10 cellular contexts compared by ENCODE assay signal in genomic region chr6:11429577-11429976, GRCh38.
DNase-seq lines count a peak whose midpoint lies in the region; ATAC-seq and TF ChIP-seq lines count a peak whose summit lies in the region.
"Had no signal": no experiment of that assay in that cellular context is flagged by ENCODE, and none has a peak within 500 bp of the region (broad histone marks: within the 10 kb centered on the region; RNA-seq: fewer than 3 reads in every experiment).

No MANE protein-coding gene starts in this region.

- TF ChIP-seq EP300 in tibial nerve (IDR thresholded peaks at IDR 0.05): no peak

- no peak for DNase-seq in activated T-cell treated with anti-CD3 and anti-CD28 coated beads, Interleukin-2, amount 50 U/mL, for 72 hours
- no peak for DNase-seq in activated T-cell treated with anti-CD3 and anti-CD28 coated beads, Interleukin-2, amount 50 U/mL, for 48 hours
- DNase-seq in epithelial cell of proximal tubule (ENCODE audit: low read depth) (peak; percentile 74), tibial nerve (ENCODE audit: low spot score in 2 of 2) (no peak), AML-193 (lab: John Stamatoyannopoulos, UW) (no peak), coronary artery (ENCODE audit: low spot score) (no peak)
- DNase-seq: nephron progenitor cell had no signal

- peaks cover 77% of the 10 kb centered on the region for H3K4me1 Mint-ChIP-seq in activated T-cell treated with anti-CD3 and anti-CD28 coated beads, Interleukin-2, amount 50 U/mL, for 72 hours (ENCODE audit: low read depth)

- TF ChIP-seq CTCF in epithelial cell of proximal tubule (conservative IDR thresholded peaks at IDR 0.05; ENCODE audit: low read depth, low read length) (no peak), tibial nerve (IDR thresholded peaks at IDR 0.05) (no peak), coronary artery (IDR thresholded peaks at IDR 0.05) (no peak)

- TF ChIP-seq POLR2A in tibial nerve (IDR thresholded peaks at IDR 0.05): no peak

- H3K4me3 Mint-ChIP-seq in activated T-cell treated with anti-CD3 and anti-CD28 coated beads, Interleukin-2, amount 50 U/mL, for 72 hours: peak overlapping the region; percentile 24 to 29
- H3K4me3 Mint-ChIP-seq: nephron progenitor cell had no signal

- H3K9me3 ChIP-seq in HUES64 (ENCODE audit: insufficient read depth, low read depth, low read length) (no peaks in the 10 kb centered on the region), tibial nerve (no peaks in the 10 kb centered on the region)

- peak overlapping the region; percentile 33 for H3K27ac Mint-ChIP-seq in activated T-cell treated with anti-CD3 and anti-CD28 coated beads, Interleukin-2, amount 50 U/mL, for 72 hours

- H3K27me3 ChIP-seq in HUES64 (ENCODE audit: insufficient read depth, low read length) (no peaks in the 10 kb centered on the region), tibial nerve (no peaks in the 10 kb centered on the region)

- peaks cover 34% of the 10 kb centered on the region for H3K4me1 ChIP-seq in HUES64 (ENCODE audit: insufficient read depth, low read length)
- peaks cover 0 to 90% (median 49%) of the 10 kb centered on the region in 4 donors for H3K4me1 ChIP-seq in tibial nerve

- no peaks in the 10 kb centered on the region for H3K36me3 ChIP-seq in HUES64 (ENCODE audit: insufficient read depth, low read length)
- H3K36me3 ChIP-seq in tibial nerve: no peaks in the 10 kb centered on the region

- H3K4me3 ChIP-seq in HUES64 (ENCODE audit: low read length) (no peak overlapping the region), epithelial cell of proximal tubule (ENCODE audit: low read depth, low read length) (no peak overlapping the region), tibial nerve (no peak overlapping the region), coronary artery (no peak overlapping the region)

- no peaks in the 10 kb centered on the region for H3K36me3 Mint-ChIP-seq in activated T-cell treated with anti-CD3 and anti-CD28 coated beads, Interleukin-2, amount 50 U/mL, for 72 hours (ENCODE audit: insufficient read depth in 2 of 2)

- H3K27me3 Mint-ChIP-seq in activated T-cell treated with anti-CD3 and anti-CD28 coated beads, Interleukin-2, amount 50 U/mL, for 72 hours (ENCODE audit: low read depth): peaks cover 11% of the 10 kb centered on the region

- peak overlapping the region; percentile 7; the same call in 1 of the 2 replicates for H3K27ac ChIP-seq in HUES64 (ENCODE audit: low read depth, low read length)
- H3K27ac ChIP-seq in tibial nerve: peak overlapping the region; percentile 42 to 88 (median 66)
- H3K27ac ChIP-seq in coronary artery: peak overlapping the region in 1 of 2 donors; percentile 81
- H3K27ac ChIP-seq: C4-2B had no signal

- peak; percentile 24 to 36 for ATAC-seq in activated T-cell treated with anti-CD3 and anti-CD28 coated beads, Interleukin-2, amount 50 U/mL, for 72 hours (replicated peaks in 1 of 2)
- ATAC-seq in HG02588 (IDR thresholded peaks at IDR 0.05; ENCODE audit: unreplicated experiment): no peak

- H3K9me3 Mint-ChIP-seq in activated T-cell treated with anti-CD3 and anti-CD28 coated beads, Interleukin-2, amount 50 U/mL, for 72 hours: no peaks in the 10 kb centered on the region
- H3K9me3 Mint-ChIP-seq: nephron progenitor cell had no signal

- 24% methylated on average over 2 of the region's 2 CpGs for WGBS in HUES64
- 88 to 98% methylated on average over 2 of the region's 2 CpGs for WGBS in tibial nerve, 2 donors

- no peak overlapping the region for H3K9ac ChIP-seq in HUES64 (ENCODE audit: low read depth, low read length)
